ENCODE assay signal across 7 cellular contexts in genomic region chr4:49120804-49121203, GRCh38.
DNase-seq lines count a peak whose midpoint lies in the region; ATAC-seq and TF ChIP-seq lines count a peak whose summit lies in the region.
"Not testable (repeated sequence)": the region's sequence is repeated elsewhere in the genome, so short reads cannot be mapped to it uniquely, and the experiment has no call there.

No MANE protein-coding gene starts in this region.

- peaks cover 47% of the 10 kb centered on the region for H3K27me3 Mint-ChIP-seq in WTC11 (ENCODE audit: low read depth)

- H3K4me1 ChIP-seq in hepatocyte (ENCODE audit: insufficient read depth); neuronal stem cell (ENCODE audit: control insufficient read depth in 2 of 2, insufficient read depth in 1 of 2, low read depth in 1 of 2, low read length in 2 of 2): not testable (repeated sequence)

- H3K79me1 ChIP-seq in neuronal stem cell (ENCODE audit: low read depth, low read length) = not testable (repeated sequence)

- not testable (repeated sequence) for H3K14ac ChIP-seq in neuronal stem cell (ENCODE audit: low read length)

- not testable (repeated sequence) for H3K27me3 ChIP-seq in hepatocyte; neuronal stem cell (ENCODE audit: control insufficient read depth in 3 of 3, insufficient read depth in 3 of 3, low read depth in 1 of 3, low read length in 3 of 3)

- not testable (repeated sequence) for H2AK5ac ChIP-seq in neuronal stem cell (ENCODE audit: low read depth, low read length)

- not testable (repeated sequence) for H3K4me3 ChIP-seq in hepatocyte; neuronal stem cell (ENCODE audit: low read length in 2 of 2)

- POLR2A ChIA-PET in WTC11 (lab: Charles Lee) = not testable (repeated sequence)

- not testable (repeated sequence) for H2AFZ ChIP-seq in hepatocyte; neuronal stem cell (ENCODE audit: low read length)

- H3K4me3 Mint-ChIP-seq in WTC11 = not testable (repeated sequence)

- not testable (repeated sequence) for H3K9ac ChIP-seq in neuronal stem cell (ENCODE audit: low read depth, low read length, poor library complexity)

- not testable (repeated sequence) for TF ChIP-seq CTCF in WTC11 (IDR thresholded peaks at IDR 0.05); hepatocyte (IDR thresholded peaks at IDR 0.05; ENCODE audit: poor library complexity)

- H3K27ac Mint-ChIP-seq in WTC11 = not testable (repeated sequence)

- H3K9me3 Mint-ChIP-seq in WTC11 = peaks cover 52% of the 10 kb centered on the region

- peaks cover 18% of the 10 kb centered on the region for H3K9me3 ChIP-seq in hepatocyte (ENCODE audit: low read depth)
- H3K9me3 ChIP-seq in neuronal stem cell (replicated peaks in 1 of 2; ENCODE audit: control insufficient read depth in 2 of 2, insufficient read depth in 1 of 2, low read depth in 1 of 2, low read length in 2 of 2) = peaks cover 10 to 33% of the 10 kb centered on the region in 2 donors

- not testable (repeated sequence) for H4K8ac ChIP-seq in neuronal stem cell (ENCODE audit: low read depth, low read length)

- not testable (repeated sequence) for H4K91ac ChIP-seq in neuronal stem cell (ENCODE audit: low read depth, low read length, poor library complexity)

- CTCF ChIA-PET in WTC11 (lab: Charles Lee) = not testable (repeated sequence)

- H3K79me2 ChIP-seq in hepatocyte = not testable (repeated sequence)

- not testable (repeated sequence) for H2BK12ac ChIP-seq in neuronal stem cell (ENCODE audit: low read length)

- H4K20me1 ChIP-seq in hepatocyte (ENCODE audit: insufficient read depth, poor library complexity, severe bottlenecking) = not testable (repeated sequence)

- H2BK5ac ChIP-seq in neuronal stem cell (ENCODE audit: low read length) = not testable (repeated sequence)

- not testable (repeated sequence) for H3K27ac ChIP-seq in hepatocyte; neuronal stem cell (replicated peaks; ENCODE audit: low read length)

- not testable (repeated sequence) for H3K23ac ChIP-seq in neuronal stem cell (ENCODE audit: low read depth, low read length, poor library complexity)

- peak; percentile 40 for ATAC-seq in GM18867 (IDR thresholded peaks at IDR 0.05; ENCODE audit: unreplicated experiment)
- peak; percentile 35 for ATAC-seq in HG02759 (IDR thresholded peaks at IDR 0.05; ENCODE audit: unreplicated experiment)
- not testable (repeated sequence) for ATAC-seq in WTC11

- H2BK15ac ChIP-seq in neuronal stem cell (ENCODE audit: low read length) = not testable (repeated sequence)

- not testable (repeated sequence) for H3K4ac ChIP-seq in neuronal stem cell (ENCODE audit: low read length)

- WGBS in hepatocyte (ENCODE audit: low lambda C conversion rate, missing lambda C conversion rate) = 72% methylated on average over 10 of the region's 10 CpGs
- WGBS in neuronal stem cell (ENCODE audit: extremely low coverage in 2 of 2, insufficient read length in 2 of 2, insufficient replicate concordance in 1 of 2), 2 donors = 97 to 98% methylated on average over 4 to 5 of the region's 10 CpGs

- H3K9me2 ChIP-seq in hepatocyte (replicated peaks; ENCODE audit: insufficient read depth) = not testable (repeated sequence)

- not testable (repeated sequence) for H3K4me2 ChIP-seq in hepatocyte; neuronal stem cell (ENCODE audit: insufficient read depth, low read length, poor library complexity, severe bottlenecking)

- not testable (repeated sequence) for H2BK120ac ChIP-seq in neuronal stem cell (ENCODE audit: low read depth, low read length)

- DNase-seq in HT1080 (ENCODE audit: low read depth) (peak; percentile 64), ecto neural progenitor cell (ENCODE audit: low spot score) (peak; percentile 66), hepatocyte (ENCODE audit: low spot score) (peak; percentile 74), neuronal stem cell (ENCODE audit: low spot score) (peak; percentile 89)
- not testable (repeated sequence) for DNase-seq in WTC11 (ENCODE audit: low spot score)

- H3K18ac ChIP-seq in neuronal stem cell (ENCODE audit: low read length) = not testable (repeated sequence)

- peaks cover 55% of the 10 kb centered on the region for H3K36me3 Mint-ChIP-seq in WTC11

- not testable (repeated sequence) for H3K36me3 ChIP-seq in hepatocyte (replicated peaks; ENCODE audit: insufficient read depth, low read depth); neuronal stem cell (replicated peaks in 1 of 2; ENCODE audit: control insufficient read depth in 2 of 2, insufficient read depth in 2 of 2, low read length in 2 of 2)

- H3K4me1 Mint-ChIP-seq in WTC11 = not testable (repeated sequence)

TF ChIP-seq in WTC11, 78 proteins besides CTCF, POLR2A, EP300 and RAD21:
- peak; percentile 72; the same call in 1 of the 2 replicates for TF ChIP-seq NFE2L1 (CRISPR knock-in tag; IDR thresholded peaks at IDR 0.05)
